In genomic region chr17:79760197-79760906, GRCh38 we compare ENCODE assay signal across 29 cellular contexts. TPM values are rescaled to one million over a fixed set of nuclear protein-coding genes. Genes with fewer than 3 reads are reported as not detected.
A peak's percentile ranks its signal among the peaks of the same experiment; 100 is the strongest.
DNase-seq lines count a peak whose midpoint lies in the region; ATAC-seq, FAIRE-seq and TF ChIP-seq lines count a peak whose summit lies in the region.
"Had no signal": no experiment of that assay in that cellular context is flagged by ENCODE, and none has a peak within 500 bp of the region (broad histone marks: within the 10 kb centered on the region; RNA-seq: fewer than 3 reads in every experiment).

No MANE protein-coding gene starts in this region.

- CTCF ChIA-PET in activated CD8-positive, alpha-beta T cell treated with anti-CD3 and anti-CD28 coated beads for 36 hours (lab: Charles Lee) = no interaction called here

- H3K9me3 ChIP-seq in RWPE2 (ENCODE audit: severe bottlenecking) = no peaks in the 10 kb centered on the region
- H3K9me3 ChIP-seq: esophagus squamous epithelium, transverse colon had no signal

- H3K4me1 ChIP-seq in RWPE2 (ENCODE audit: insufficient read depth, poor library complexity, severe bottlenecking) = no peaks in the 10 kb centered on the region
- H3K4me1 ChIP-seq: transverse colon had no signal

- H3K9me3 Mint-ChIP-seq in activated CD8-positive, alpha-beta T cell treated with anti-CD3 and anti-CD28 coated beads for 36 hours = no peaks in the 10 kb centered on the region
- H3K9me3 Mint-ChIP-seq: activated CD4-positive, alpha-beta memory T cell treated with anti-CD3 and anti-CD28 coated beads for 36 hours; activated naive CD4-positive, alpha-beta T cell treated with anti-CD3 and anti-CD28 coated beads, Interleukin-2, amount 50 U/mL, for 72 hours; dendritic cell treated with granulocyte-macrophage colony-stimulating factor and Interleukin-4, amounts not matched to agents 40 ng/mL and 50 ng/mL, for 4 days; endodermal cell; mesothelial cell of epicardium; naive thymus-derived CD4-positive, alpha-beta T cell; T-helper 1 cell treated with Interleukin-12 subunit alpha and Interleukin-12 subunit beta and Interleukin-4 antibody, amounts not matched to agents 30 μg/mL and 1 μg/mL, for 36 hours had no signal

- no peaks in the 10 kb centered on the region for H3K27me3 ChIP-seq in RWPE2 (ENCODE audit: insufficient read depth, poor library complexity, severe bottlenecking)

- peak; percentile 10 for DNase-seq in Right ventricle myocardium superior
- DNase-seq in left ventricle myocardium superior = no peak
- no peak for DNase-seq in RWPE2 (ENCODE audit: low spot score)
- DNase-seq in urothelium cell line (ENCODE audit: low spot score) = no peak
- no peak for DNase-seq in activated CD8-positive, alpha-beta T cell treated with anti-CD3 and anti-CD28 coated beads for 36 hours
- DNase-seq: activated CD4-positive, alpha-beta memory T cell treated with anti-CD3 and anti-CD28 coated beads for 36 hours; activated CD4-positive, CD25-positive, alpha-beta regulatory T cell treated with anti-CD3 and anti-CD28 coated beads, Interleukin-2, amount 50 U/mL, for 72 hours; central memory CD4-positive, alpha-beta T cell; endodermal cell; esophagus squamous epithelium; foreskin melanocyte; naive thymus-derived CD4-positive, alpha-beta T cell; NCI-H1048; NCI-H1930; NCI-H226; retina; transverse colon had no signal

- no peaks in the 10 kb centered on the region for H3K36me3 Mint-ChIP-seq in activated CD8-positive, alpha-beta T cell treated with anti-CD3 and anti-CD28 coated beads for 36 hours (ENCODE audit: low read depth)
- H3K36me3 Mint-ChIP-seq: activated CD4-positive, alpha-beta memory T cell treated with anti-CD3 and anti-CD28 coated beads for 36 hours; activated naive CD4-positive, alpha-beta T cell treated with anti-CD3 and anti-CD28 coated beads, Interleukin-2, amount 50 U/mL, for 72 hours; mesothelial cell of epicardium; naive thymus-derived CD4-positive, alpha-beta T cell had no signal

- H3K27ac ChIP-seq in RWPE2 (ENCODE audit: poor library complexity, severe bottlenecking) = no peak overlapping the region
- H3K27ac ChIP-seq: esophagus squamous epithelium, SK-N-MC, transverse colon had no signal

- FAIRE-seq in urothelium cell line (lab: Jason Lieb, UNC) = peak; percentile 13
- FAIRE-seq: RCC 7860 had no signal

- no peak overlapping the region for H3K4me3 ChIP-seq in RWPE2 (ENCODE audit: severe bottlenecking)
- H3K4me3 ChIP-seq: esophagus squamous epithelium, SK-N-MC, transverse colon had no signal

- no peaks in the 10 kb centered on the region for H3K4me1 Mint-ChIP-seq in activated CD8-positive, alpha-beta T cell treated with anti-CD3 and anti-CD28 coated beads for 36 hours (ENCODE audit: low read depth)
- H3K4me1 Mint-ChIP-seq: endodermal cell; mesothelial cell of epicardium; naive thymus-derived CD4-positive, alpha-beta T cell had no signal

- no peak overlapping the region for H3K27ac Mint-ChIP-seq in activated CD8-positive, alpha-beta T cell treated with anti-CD3 and anti-CD28 coated beads for 36 hours
- H3K27ac Mint-ChIP-seq: activated CD4-positive, alpha-beta memory T cell treated with anti-CD3 and anti-CD28 coated beads for 36 hours; dendritic cell treated with granulocyte-macrophage colony-stimulating factor and Interleukin-4, amounts not matched to agents 40 ng/mL and 50 ng/mL, for 4 days; endodermal cell; mesothelial cell of epicardium; naive thymus-derived CD4-positive, alpha-beta T cell; T-helper 1 cell treated with Interleukin-12 subunit alpha and Interleukin-12 subunit beta and Interleukin-4 antibody, amounts not matched to agents 30 μg/mL and 1 μg/mL, for 36 hours had no signal

- H3K36me3 ChIP-seq in RWPE2 (ENCODE audit: low read depth) = no peaks in the 10 kb centered on the region
- H3K36me3 ChIP-seq: esophagus squamous epithelium, transverse colon had no signal

- no peak overlapping the region for H3K4me3 Mint-ChIP-seq in activated CD8-positive, alpha-beta T cell treated with anti-CD3 and anti-CD28 coated beads for 36 hours
- H3K4me3 Mint-ChIP-seq: activated CD4-positive, alpha-beta memory T cell treated with anti-CD3 and anti-CD28 coated beads for 36 hours; dendritic cell treated with granulocyte-macrophage colony-stimulating factor and Interleukin-4, amounts not matched to agents 40 ng/mL and 50 ng/mL, for 4 days; endodermal cell; mesothelial cell of epicardium; naive thymus-derived CD4-positive, alpha-beta T cell; T-helper 1 cell treated with Interleukin-12 subunit alpha and Interleukin-12 subunit beta and Interleukin-4 antibody, amounts not matched to agents 30 μg/mL and 1 μg/mL, for 36 hours had no signal

- no peak for ATAC-seq in Right ventricle myocardium superior (ENCODE audit: poor library complexity)
- no peak for ATAC-seq in left ventricle myocardium superior
- peak; percentile 48; the same call in 2 of the 3 replicates for ATAC-seq in RWPE2 (ENCODE audit: low read depth)
- ATAC-seq in esophagus mucosa = peak; percentile 37
- no peak for ATAC-seq in HG02852 (IDR thresholded peaks at IDR 0.05; ENCODE audit: unreplicated experiment)
- no peak for ATAC-seq in activated CD8-positive, alpha-beta T cell treated with anti-CD3 and anti-CD28 coated beads for 36 hours
- ATAC-seq in HG03280 (IDR thresholded peaks at IDR 0.05; ENCODE audit: unreplicated experiment) = no peak
- ATAC-seq: activated naive CD4-positive, alpha-beta T cell treated with anti-CD3 and anti-CD28 coated beads, Interleukin-2, amount 50 U/mL, for 72 hours; left lobe of liver; naive thymus-derived CD4-positive, alpha-beta T cell had no signal

- intact Hi-C loops in Right ventricle myocardium superior (cut with DNase I) (no loop called here), left ventricle myocardium superior (cut with micrococcal nuclease) (no loop called here)
- intact Hi-C loops in activated CD8-positive, alpha-beta T cell treated with anti-CD3 and anti-CD28 coated beads for 36 hours (cut with micrococcal nuclease) = no loop called here

- no peak for TF ChIP-seq CTCF in RWPE2 (IDR thresholded peaks at IDR 0.05; ENCODE audit: poor library complexity, severe bottlenecking)
- no peak for TF ChIP-seq CTCF in activated CD8-positive, alpha-beta T cell treated with anti-CD3 and anti-CD28 coated beads for 36 hours (IDR thresholded peaks at IDR 0.05)

- no peaks in the 10 kb centered on the region for H3K27me3 Mint-ChIP-seq in activated CD8-positive, alpha-beta T cell treated with anti-CD3 and anti-CD28 coated beads for 36 hours

- POLR2A ChIA-PET in activated CD8-positive, alpha-beta T cell treated with anti-CD3 and anti-CD28 coated beads for 36 hours (lab: Charles Lee) = interaction anchor here (1.0 kb wide), 2 partner anchors 11 to 13 kb away, joined by 3 read pairs; no protein-coding TSS in a partner anchor

RNA-seq across cellular contexts. Expression of gene CBX2, which starts 17.6 kb away (rescaled TPM):
- total RNA-seq in Right ventricle myocardium superior (4.2 TPM), left ventricle myocardium superior (2.9 TPM), esophagus mucosa (3.8 TPM)
- total RNA-seq in activated CD8-positive, alpha-beta T cell treated with anti-CD3 and anti-CD28 coated beads for 36 hours = 1 to 10 TPM; 8.0 to 9.7 TPM

RNA-seq across cellular contexts. Expression of gene ENPP7, which starts 29.6 kb away (rescaled TPM):
- not detected for total RNA-seq in Right ventricle myocardium superior
- total RNA-seq in left ventricle myocardium superior = not detected
- not detected for total RNA-seq in esophagus mucosa
- under 1 TPM in 1 of 2 experiments, not detected in 1; 0.16 TPM for total RNA-seq in activated CD8-positive, alpha-beta T cell treated with anti-CD3 and anti-CD28 coated beads for 36 hours
- total RNA-seq: endodermal cell; esophagus squamous epithelium; LHCN-M2; mesothelial cell of epicardium; naive thymus-derived CD4-positive, alpha-beta T cell; omental fat pad had no signal

RNA-seq across cellular contexts. Expression of gene CBX8, which starts 36.5 kb away (rescaled TPM):
- 6.2 TPM for total RNA-seq in Right ventricle myocardium superior
- 8.2 TPM for total RNA-seq in left ventricle myocardium superior
- total RNA-seq in esophagus mucosa = 3.8 TPM
- total RNA-seq in activated CD8-positive, alpha-beta T cell treated with anti-CD3 and anti-CD28 coated beads for 36 hours = 1 to 10 TPM; 7.0 to 9.4 TPM

Comparison
In these comparisons a context has a peak if more than half of its experiments do, and no peak if none do; other contexts are left out.
1. ATAC-seq: peak in RWPE2 (single experiment) and esophagus mucosa (single experiment); none in Right ventricle myocardium superior (single experiment), left ventricle myocardium superior (single experiment), HG02852 (single experiment), activated CD8-positive, alpha-beta T cell treated with anti-CD3 and anti-CD28 coated beads for 36 hours (single experiment) and HG03280 (single experiment).